Comparison of ENCODE assay signal across 9 cellular contexts in the genomic region with DNA sequence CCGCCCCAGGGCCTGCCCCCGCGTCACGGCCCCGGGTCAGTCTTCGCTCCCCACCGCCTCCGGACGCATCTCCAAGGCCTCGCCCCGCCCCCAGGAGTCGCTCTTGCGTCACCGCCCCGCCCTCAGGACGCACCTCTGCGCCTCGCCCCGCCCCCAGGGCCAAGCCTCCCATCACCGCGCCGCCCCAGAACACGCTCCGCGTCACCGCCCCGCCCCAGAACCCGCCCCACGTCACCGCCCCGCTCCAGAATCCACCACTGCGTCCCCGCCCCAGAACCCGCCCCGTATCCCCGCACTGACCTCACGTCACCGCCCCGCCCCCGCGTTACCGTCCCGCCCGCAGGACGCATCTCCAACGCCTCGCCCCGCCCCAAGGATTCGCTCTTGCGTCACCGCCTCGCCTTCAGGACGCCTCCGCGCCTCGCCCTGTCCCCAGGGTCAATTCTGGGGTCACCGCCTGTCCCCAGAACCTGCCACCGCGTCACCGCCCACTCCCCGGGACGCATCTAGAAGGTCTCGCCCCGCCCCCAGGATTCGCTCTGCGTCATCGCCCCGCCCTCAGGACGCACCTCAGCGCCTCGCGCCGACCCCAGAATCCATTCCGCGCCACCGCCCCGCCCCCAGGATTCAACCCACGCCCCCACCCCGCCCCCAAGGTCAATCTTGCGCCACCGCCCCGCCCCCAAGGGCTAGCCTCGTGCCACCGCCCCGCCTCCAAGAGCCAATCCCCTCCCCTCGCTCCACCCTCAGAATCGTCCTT. TPM values are rescaled to one million over a fixed set of nuclear protein-coding genes. Genes with fewer than 3 reads are reported as not detected.
DNase-seq lines count a peak whose midpoint lies in the region; ATAC-seq and TF ChIP-seq lines count a peak whose summit lies in the region.
"Had no signal": no experiment of that assay in that cellular context is flagged by ENCODE, and none has a peak within 500 bp of the region (broad histone marks: within the 10 kb centered on the region; RNA-seq: fewer than 3 reads in every experiment).

No MANE protein-coding gene starts in this region.

- no peaks in the 10 kb centered on the region for H3K9me3 ChIP-seq in BLaER1 treated with 17β-estradiol and CSF1 and Interleukin-3, amounts not matched to agents 10 nM and 100 nM (replicated peaks in 1 of 11)
- no peaks in the 10 kb centered on the region for H3K9me3 ChIP-seq in liver (ENCODE audit: control insufficient read depth in 4 of 4, low read length in 3 of 4)

- TF ChIP-seq CTCF in liver (IDR thresholded peaks at IDR 0.05; ENCODE audit: low read depth, low read length, missing input control), result no peak

- peaks cover 0 to 11% (median 0%) of the 10 kb centered on the region in 11 experiments; a peak in 4 of 22 replicates for H4K20me1 ChIP-seq in BLaER1 treated with 17β-estradiol and CSF1 and Interleukin-3, amounts not matched to agents 10 nM and 100 nM

- DNase-seq in NCI-H748 treated with DMSO at 0.1 percent for 48 hours (lab: John Stamatoyannopoulos, UW) (peak; percentile 86), dermis blood vessel endothelial cell (peak; percentile 100)
- DNase-seq in activated CD4-positive, alpha-beta T cell treated with anti-CD3 and anti-CD28 coated beads, Interleukin-2, amount 50 U/mL, for 48 hours, result peak; percentile 100
- DNase-seq in stimulated activated CD4-positive, alpha-beta T cell treated with anti-CD3 and anti-CD28 coated beads, Interleukin-4, amount 100 ng/mL, for 1 hour, result peak; percentile 100

- H3K4me2 ChIP-seq in BLaER1 treated with 17β-estradiol and CSF1 and Interleukin-3, amounts not matched to agents 10 nM and 100 nM, result no peak overlapping the region; a peak in 2 of 22 replicates

- 1% methylated on average over 87 of the region's 87 CpGs for WGBS in liver

- peak overlapping the region; percentile 76 to 95 (median 85) for H3K27ac ChIP-seq in BLaER1 treated with 17β-estradiol and CSF1 and Interleukin-3, amounts not matched to agents 10 nM and 100 nM
- peak overlapping the region; percentile 98 to 99 for H3K27ac ChIP-seq in liver (ENCODE audit: low read depth in 1 of 2, low read length in 2 of 2)

- H3K4me3 ChIP-seq in BLaER1 treated with 17β-estradiol and CSF1 and Interleukin-3, amounts not matched to agents 10 nM and 100 nM, result peak overlapping the region; percentile 54 to 75 (median 64)
- H3K4me3 ChIP-seq in liver (ENCODE audit: low read depth in 1 of 3, low read length in 3 of 3), result peak overlapping the region; percentile 71 to 78 (median 75)

- H3K36me3 ChIP-seq in BLaER1 treated with 17β-estradiol and CSF1 and Interleukin-3, amounts not matched to agents 10 nM and 100 nM, result peaks cover 0 to 11% (median 0%) of the 10 kb centered on the region in 11 experiments; a peak in 3 of 22 replicates
- H3K36me3 ChIP-seq in liver (ENCODE audit: control insufficient read depth in 4 of 4, insufficient read depth in 3 of 4, low read depth in 1 of 4, low read length in 3 of 4), result no peaks in the 10 kb centered on the region

- H3K27me3 ChIP-seq in BLaER1 treated with 17β-estradiol and CSF1 and Interleukin-3, amounts not matched to agents 10 nM and 100 nM, result no peaks in the 10 kb centered on the region
- no peaks in the 10 kb centered on the region for H3K27me3 ChIP-seq in liver (ENCODE audit: control insufficient read depth in 4 of 4, insufficient read depth in 4 of 4, low read length in 3 of 4)

- TF ChIP-seq RAD21 in liver (IDR thresholded peaks at IDR 0.05), result no peak

- H3K4me1 ChIP-seq in BLaER1 treated with 17β-estradiol and CSF1 and Interleukin-3, amounts not matched to agents 10 nM and 100 nM, result peaks cover 33 to 48% (median 44%) of the 10 kb centered on the region in 10 experiments
- H3K4me1 ChIP-seq in liver (ENCODE audit: control insufficient read depth in 4 of 4, insufficient read depth in 4 of 4, low read length in 3 of 4), result peaks cover 3 to 35% (median 24%) of the 10 kb centered on the region in 4 donors

- ATAC-seq in GM19397 (IDR thresholded peaks at IDR 0.05; ENCODE audit: unreplicated experiment) (peak; percentile 44), HG03565 (IDR thresholded peaks at IDR 0.05; ENCODE audit: unreplicated experiment) (peak; percentile 20)

- peak overlapping the region; percentile 72 to 93 (median 82) for H3K9ac ChIP-seq in BLaER1 treated with 17β-estradiol and CSF1 and Interleukin-3, amounts not matched to agents 10 nM and 100 nM
- H3K9ac ChIP-seq in liver (ENCODE audit: low read depth in 1 of 2, low read length in 2 of 2), result no peak overlapping the region

TF ChIP-seq in liver, 16 proteins besides CTCF, POLR2A, EP300 and RAD21:
- TF ChIP-seq NR2F2 (IDR thresholded peaks at IDR 0.05), result peak; percentile 48
- TF ChIP-seq, protein P1, sequence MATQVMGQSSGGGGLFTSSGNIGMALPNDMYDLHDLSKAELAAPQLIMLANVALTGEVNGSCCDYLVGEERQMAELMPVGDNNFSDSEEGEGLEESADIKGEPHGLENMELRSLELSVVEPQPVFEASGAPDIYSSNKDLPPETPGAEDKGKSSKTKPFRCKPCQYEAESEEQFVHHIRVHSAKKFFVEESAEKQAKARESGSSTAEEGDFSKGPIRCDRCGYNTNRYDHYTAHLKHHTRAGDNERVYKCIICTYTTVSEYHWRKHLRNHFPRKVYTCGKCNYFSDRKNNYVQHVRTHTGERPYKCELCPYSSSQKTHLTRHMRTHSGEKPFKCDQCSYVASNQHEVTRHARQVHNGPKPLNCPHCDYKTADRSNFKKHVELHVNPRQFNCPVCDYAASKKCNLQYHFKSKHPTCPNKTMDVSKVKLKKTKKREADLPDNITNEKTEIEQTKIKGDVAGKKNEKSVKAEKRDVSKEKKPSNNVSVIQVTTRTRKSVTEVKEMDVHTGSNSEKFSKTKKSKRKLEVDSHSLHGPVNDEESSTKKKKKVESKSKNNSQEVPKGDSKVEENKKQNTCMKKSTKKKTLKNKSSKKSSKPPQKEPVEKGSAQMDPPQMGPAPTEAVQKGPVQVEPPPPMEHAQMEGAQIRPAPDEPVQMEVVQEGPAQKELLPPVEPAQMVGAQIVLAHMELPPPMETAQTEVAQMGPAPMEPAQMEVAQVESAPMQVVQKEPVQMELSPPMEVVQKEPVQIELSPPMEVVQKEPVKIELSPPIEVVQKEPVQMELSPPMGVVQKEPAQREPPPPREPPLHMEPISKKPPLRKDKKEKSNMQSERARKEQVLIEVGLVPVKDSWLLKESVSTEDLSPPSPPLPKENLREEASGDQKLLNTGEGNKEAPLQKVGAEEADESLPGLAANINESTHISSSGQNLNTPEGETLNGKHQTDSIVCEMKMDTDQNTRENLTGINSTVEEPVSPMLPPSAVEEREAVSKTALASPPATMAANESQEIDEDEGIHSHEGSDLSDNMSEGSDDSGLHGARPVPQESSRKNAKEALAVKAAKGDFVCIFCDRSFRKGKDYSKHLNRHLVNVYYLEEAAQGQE (IDR thresholded peaks at IDR 0.05), result no peak
- TF ChIP-seq, protein P2, sequence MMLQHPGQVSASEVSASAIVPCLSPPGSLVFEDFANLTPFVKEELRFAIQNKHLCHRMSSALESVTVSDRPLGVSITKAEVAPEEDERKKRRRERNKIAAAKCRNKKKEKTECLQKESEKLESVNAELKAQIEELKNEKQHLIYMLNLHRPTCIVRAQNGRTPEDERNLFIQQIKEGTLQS (IDR thresholded peaks at IDR 0.05), result no peak
- TF ChIP-seq YY1 (IDR thresholded peaks at IDR 0.05), result no peak
- no peak for TF ChIP-seq FOXA1 (IDR thresholded peaks at IDR 0.05)
- peak in 1 of 2 donors; percentile 19 for TF ChIP-seq JUND (IDR thresholded peaks at IDR 0.05)
- peak in 1 of 2 donors; percentile 79 for TF ChIP-seq EGR1 (IDR thresholded peaks at IDR 0.05; ENCODE audit: low read depth in 2 of 2)
- no peak for TF ChIP-seq HNF4G (IDR thresholded peaks at IDR 0.05)
- TF ChIP-seq RXRA (IDR thresholded peaks at IDR 0.05), result peak in 1 of 2 donors; percentile 70
- TF ChIP-seq, protein P3, sequence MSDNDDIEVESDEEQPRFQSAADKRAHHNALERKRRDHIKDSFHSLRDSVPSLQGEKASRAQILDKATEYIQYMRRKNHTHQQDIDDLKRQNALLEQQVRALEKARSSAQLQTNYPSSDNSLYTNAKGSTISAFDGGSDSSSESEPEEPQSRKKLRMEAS (IDR thresholded peaks at IDR 0.05), result no peak
- TF ChIP-seq HNF4A (conservative IDR thresholded peaks at IDR 0.05), result peak in 1 of 2 donors; percentile 9
- TF ChIP-seq SP1 (IDR thresholded peaks at IDR 0.05), result peak; percentile 51
- TF ChIP-seq, protein P4, sequence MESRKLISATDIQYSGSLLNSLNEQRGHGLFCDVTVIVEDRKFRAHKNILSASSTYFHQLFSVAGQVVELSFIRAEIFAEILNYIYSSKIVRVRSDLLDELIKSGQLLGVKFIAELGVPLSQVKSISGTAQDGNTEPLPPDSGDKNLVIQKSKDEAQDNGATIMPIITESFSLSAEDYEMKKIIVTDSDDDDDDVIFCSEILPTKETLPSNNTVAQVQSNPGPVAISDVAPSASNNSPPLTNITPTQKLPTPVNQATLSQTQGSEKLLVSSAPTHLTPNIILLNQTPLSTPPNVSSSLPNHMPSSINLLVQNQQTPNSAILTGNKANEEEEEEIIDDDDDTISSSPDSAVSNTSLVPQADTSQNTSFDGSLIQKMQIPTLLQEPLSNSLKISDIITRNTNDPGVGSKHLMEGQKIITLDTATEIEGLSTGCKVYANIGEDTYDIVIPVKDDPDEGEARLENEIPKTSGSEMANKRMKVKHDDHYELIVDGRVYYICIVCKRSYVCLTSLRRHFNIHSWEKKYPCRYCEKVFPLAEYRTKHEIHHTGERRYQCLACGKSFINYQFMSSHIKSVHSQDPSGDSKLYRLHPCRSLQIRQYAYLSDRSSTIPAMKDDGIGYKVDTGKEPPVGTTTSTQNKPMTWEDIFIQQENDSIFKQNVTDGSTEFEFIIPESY (IDR thresholded peaks at IDR 0.05), result no peak
- TF ChIP-seq GABPA (IDR thresholded peaks at IDR 0.05 in 1 of 2, conservative IDR thresholded peaks at IDR 0.05 in 1 of 2), result peak in 1 of 2 donors; percentile 10
- no peak for TF ChIP-seq FOXA2 (IDR thresholded peaks at IDR 0.05)
- TF ChIP-seq TAF1 (conservative IDR thresholded peaks at IDR 0.05), result no peak

RNA-seq across cellular contexts. Expression of a gene that starts 0.4 kb away (rescaled TPM):
- 5.5 and 11.9 TPM in 2 replicates for total RNA-seq in dermis blood vessel endothelial cell
- total RNA-seq in liver, result 1 to 10 TPM; 4.2 to 4.4 TPM
- polyA plus RNA-seq in liver, result 1 to 10 TPM; 2.8 to 5.8 TPM

RNA-seq across cellular contexts. Expression of a gene that starts 2.2 kb away (rescaled TPM):
- total RNA-seq in dermis blood vessel endothelial cell, result 15.1 and 16.8 TPM in 2 replicates
- total RNA-seq in liver, result 10 to 100 TPM in 1 of 2 donors, 1 to 10 TPM in 1; 9.2 to 13.1 TPM
- polyA plus RNA-seq in liver, result 10 to 100 TPM in 1 of 2 donors, 1 to 10 TPM in 1; 3.3 to 14.2 TPM

RNA-seq across cellular contexts. Expression of a gene that starts 48.6 kb away (rescaled TPM):
- total RNA-seq in dermis blood vessel endothelial cell, result not detected in 2 replicates
- total RNA-seq in liver, result not detected
- not detected for polyA plus RNA-seq in liver
- total RNA-seq: T-helper 1 cell treated with Interleukin-12 subunit alpha and Interleukin-12 subunit beta and Interleukin-4 antibody, amounts not matched to agents 30 ng/mL and 1 ng/mL, for 36 hours had no signal

Comparison
In these comparisons a context has a peak if more than half of its experiments do, and no peak if none do; other contexts are left out.
1. Peak in every context shown above with its lines: DNase-seq, ATAC-seq, H3K4me3 ChIP-seq and H3K27ac ChIP-seq.
2. H3K9ac ChIP-seq: peak in BLaER1 treated with 17β-estradiol and CSF1 and Interleukin-3, amounts not matched to agents 10 nM and 100 nM (11 of 11); none in liver (0 of 2).